ENCODE assay signal across 1 cellular context in the genomic region with DNA sequence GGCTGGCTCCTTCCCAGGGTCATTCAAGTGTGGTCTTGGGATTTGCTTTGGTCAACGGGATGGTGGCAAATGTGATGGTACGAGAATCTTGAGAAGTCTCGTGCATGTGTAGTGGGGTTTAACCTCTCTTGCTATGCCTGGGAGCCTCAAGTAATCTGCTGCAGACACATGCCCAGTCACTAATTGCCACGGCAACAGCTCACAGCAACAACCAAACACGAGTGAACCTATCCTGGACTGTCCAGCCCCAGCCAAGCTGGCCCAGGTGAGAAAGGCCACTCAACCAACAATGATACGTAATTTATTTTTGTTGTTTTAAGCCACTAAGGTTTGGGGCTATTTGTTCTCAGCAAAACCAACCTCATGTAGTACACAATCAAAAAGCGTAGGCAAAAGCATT.
TF ChIP-seq lines count a peak whose summit lies in the region.

No MANE protein-coding gene starts in this region.

TF ChIP-seq in SK-N-SH treated with all-trans-retinoic acid at 6 μM for 48 hours, 23 proteins besides CTCF, POLR2A, EP300 and RAD21 (continued from another document):
- TF ChIP-seq, protein P1, sequence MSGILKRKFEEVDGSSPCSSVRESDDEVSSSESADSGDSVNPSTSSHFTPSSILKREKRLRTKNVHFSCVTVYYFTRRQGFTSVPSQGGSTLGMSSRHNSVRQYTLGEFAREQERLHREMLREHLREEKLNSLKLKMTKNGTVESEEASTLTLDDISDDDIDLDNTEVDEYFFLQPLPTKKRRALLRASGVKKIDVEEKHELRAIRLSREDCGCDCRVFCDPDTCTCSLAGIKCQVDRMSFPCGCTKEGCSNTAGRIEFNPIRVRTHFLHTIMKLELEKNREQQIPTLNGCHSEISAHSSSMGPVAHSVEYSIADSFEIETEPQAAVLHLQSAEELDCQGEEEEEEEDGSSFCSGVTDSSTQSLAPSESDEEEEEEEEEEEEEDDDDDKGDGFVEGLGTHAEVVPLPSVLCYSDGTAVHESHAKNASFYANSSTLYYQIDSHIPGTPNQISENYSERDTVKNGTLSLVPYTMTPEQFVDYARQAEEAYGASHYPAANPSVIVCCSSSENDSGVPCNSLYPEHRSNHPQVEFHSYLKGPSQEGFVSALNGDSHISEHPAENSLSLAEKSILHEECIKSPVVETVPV (CRISPR knock-in tag; IDR thresholded peaks at IDR 0.05) = no peak
- TF ChIP-seq ZNF8 (CRISPR knock-in tag; IDR thresholded peaks at IDR 0.05) (no peak), ISL1 (CRISPR knock-in tag; IDR thresholded peaks at IDR 0.05) (no peak)
